10 cellular contexts compared by ENCODE assay signal in the genomic region with DNA sequence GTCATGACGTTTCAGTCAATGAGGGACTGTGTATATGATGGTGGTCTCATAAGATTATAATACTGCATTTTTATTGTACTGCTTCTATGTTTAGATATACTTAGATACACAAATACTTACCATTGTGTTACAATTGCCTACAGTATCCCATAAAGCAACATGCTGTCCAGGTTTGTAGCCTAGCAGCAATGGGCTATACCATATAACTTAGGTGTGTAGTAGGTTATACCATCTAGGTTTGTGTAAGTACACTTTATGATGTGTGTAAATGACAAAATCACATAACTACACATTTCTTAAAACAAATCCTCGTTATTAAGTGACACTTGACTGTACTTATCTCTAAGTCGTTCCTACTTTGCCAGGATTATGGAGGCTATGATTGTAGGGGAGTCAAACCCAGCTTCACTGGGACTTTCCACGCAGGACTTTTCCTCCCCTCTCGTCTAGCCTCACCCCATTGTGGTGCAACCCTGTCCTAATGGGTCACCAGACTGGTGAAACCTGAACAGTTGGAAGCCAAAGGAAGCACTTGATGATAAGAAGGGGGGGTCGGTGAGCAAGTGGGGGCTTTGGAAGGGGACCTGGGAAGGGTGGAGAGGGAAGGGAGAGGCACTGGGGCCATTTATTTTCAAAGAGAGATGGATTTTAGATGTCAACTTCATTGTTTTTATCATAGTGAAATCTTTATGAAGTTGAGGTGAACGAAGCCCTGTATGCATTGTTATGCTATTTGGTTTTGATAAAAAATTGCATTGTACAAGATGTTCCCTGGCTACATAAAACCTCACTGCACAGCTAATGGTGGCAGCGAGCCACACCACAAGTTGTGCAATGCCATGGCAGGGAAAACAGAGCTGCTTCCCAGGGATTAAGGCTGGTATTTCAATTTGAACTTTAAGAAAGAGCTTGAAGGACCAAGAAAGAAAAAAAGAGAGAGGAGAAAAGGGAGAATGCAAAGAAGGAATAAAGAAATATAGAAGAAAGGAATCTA.
DNase-seq lines count a peak whose midpoint lies in the region; ATAC-seq and TF ChIP-seq lines count a peak whose summit lies in the region.
"Had no signal": no experiment of that assay in that cellular context is flagged by ENCODE, and none has a peak within 500 bp of the region (broad histone marks: within the 10 kb centered on the region; RNA-seq: fewer than 3 reads in every experiment).

No MANE protein-coding gene starts in this region.

- no peak overlapping the region for H3K9ac ChIP-seq in subcutaneous abdominal adipose tissue (ENCODE audit: low read length in 5 of 5)

- 48 to 70% methylated on average over 8 of the region's 8 CpGs for WGBS in body of pancreas, 2 donors
- WGBS in testis, 2 donors = 63 to 69% methylated on average over 8 of the region's 8 CpGs

- no peak for TF ChIP-seq POLR2A in body of pancreas (IDR thresholded peaks at IDR 0.05)
- TF ChIP-seq POLR2A in testis (IDR thresholded peaks at IDR 0.05) = no peak

- no peaks in the 10 kb centered on the region for H3K27me3 ChIP-seq in body of pancreas
- no peaks in the 10 kb centered on the region for H3K27me3 ChIP-seq in subcutaneous abdominal adipose tissue (ENCODE audit: control insufficient read depth in 5 of 5, insufficient read depth in 4 of 5, low read length in 5 of 5)
- no peaks in the 10 kb centered on the region for H3K27me3 ChIP-seq in testis

- ATAC-seq in body of pancreas (peak; percentile 65), HG03280 (IDR thresholded peaks at IDR 0.05; ENCODE audit: unreplicated experiment) (no peak), HG02623 (IDR thresholded peaks at IDR 0.05; ENCODE audit: unreplicated experiment) (no peak), GM19467 (IDR thresholded peaks at IDR 0.05; ENCODE audit: unreplicated experiment) (no peak)

- H3K27ac ChIP-seq in body of pancreas (peak overlapping the region in 1 of 4 donors; percentile 51), subcutaneous abdominal adipose tissue (ENCODE audit: low read depth, low read length) (peak overlapping the region; percentile 45), testis (no peak overlapping the region)

- TF ChIP-seq CTCF in body of pancreas (IDR thresholded peaks at IDR 0.05) (no peak), testis (IDR thresholded peaks at IDR 0.05) (no peak)

- H3K36me3 ChIP-seq in body of pancreas (replicated peaks in 1 of 2; ENCODE audit: insufficient read depth in 1 of 2, low read depth in 2 of 2) = no peaks in the 10 kb centered on the region
- H3K36me3 ChIP-seq in subcutaneous abdominal adipose tissue (ENCODE audit: control insufficient read depth in 5 of 5, insufficient read depth in 5 of 5, low read length in 5 of 5) = no peaks in the 10 kb centered on the region
- no peaks in the 10 kb centered on the region for H3K36me3 ChIP-seq in testis (ENCODE audit: low read depth, missing control alignments)

- H3K4me3 ChIP-seq in body of pancreas = no peak overlapping the region
- H3K4me3 ChIP-seq in subcutaneous abdominal adipose tissue (ENCODE audit: low read depth in 1 of 5, low read length in 5 of 5) = no peak overlapping the region
- no peak overlapping the region for H3K4me3 ChIP-seq in testis

- DNase-seq in HCEC 1CT = peak; percentile 86
- DNase-seq in body of pancreas = peak; percentile 39 to 63 (median 58)
- DNase-seq in hepatic stellate cell (ENCODE audit: low spot score) = peak; percentile 31
- no peak for DNase-seq in testis
- DNase-seq: activated naive CD4-positive, alpha-beta T cell; T1000 had no signal

- peaks cover 8% of the 10 kb centered on the region for H3K4me1 ChIP-seq in body of pancreas
- peaks cover 7 to 58% (median 25%) of the 10 kb centered on the region in 5 donors for H3K4me1 ChIP-seq in subcutaneous abdominal adipose tissue (ENCODE audit: control insufficient read depth in 5 of 5, insufficient read depth in 5 of 5, low read length in 5 of 5)
- H3K4me1 ChIP-seq in testis = no peaks in the 10 kb centered on the region

- no peaks in the 10 kb centered on the region for H3K9me3 ChIP-seq in body of pancreas
- H3K9me3 ChIP-seq in subcutaneous abdominal adipose tissue (ENCODE audit: control insufficient read depth in 5 of 5, low read length in 5 of 5) = no peaks in the 10 kb centered on the region
- no peaks in the 10 kb centered on the region for H3K9me3 ChIP-seq in testis

- intact Hi-C loops in body of pancreas (cut with DNase I) (no loop called here), testis (cut with DNase I; ENCODE audit: low total_unique reads) (no loop called here)
